Comparison of ENCODE assay signal across 1 cellular context in genomic region chr5:126443374-126443851, GRCh38.
TF ChIP-seq lines count a peak whose summit lies in the region.

No MANE protein-coding gene starts in this region.

TF ChIP-seq in WTC11, 78 proteins besides CTCF, POLR2A, EP300 and RAD21 (continued from another document):
- no peak for TF ChIP-seq ZNF532 (CRISPR knock-in tag; IDR thresholded peaks at IDR 0.05; ENCODE audit: borderline replicate concordance)
- no peak for TF ChIP-seq HMGXB4 (CRISPR knock-in tag; IDR thresholded peaks at IDR 0.05)
- TF ChIP-seq TCF7 (CRISPR knock-in tag; IDR thresholded peaks at IDR 0.05; ENCODE audit: low read depth), result no peak
- TF ChIP-seq GRHL2 (CRISPR knock-in tag; IDR thresholded peaks at IDR 0.05; ENCODE audit: insufficient replicate concordance, severe bottlenecking), result no peak
